Comparison of ENCODE assay signal across 8 cellular contexts in the genomic region with DNA sequence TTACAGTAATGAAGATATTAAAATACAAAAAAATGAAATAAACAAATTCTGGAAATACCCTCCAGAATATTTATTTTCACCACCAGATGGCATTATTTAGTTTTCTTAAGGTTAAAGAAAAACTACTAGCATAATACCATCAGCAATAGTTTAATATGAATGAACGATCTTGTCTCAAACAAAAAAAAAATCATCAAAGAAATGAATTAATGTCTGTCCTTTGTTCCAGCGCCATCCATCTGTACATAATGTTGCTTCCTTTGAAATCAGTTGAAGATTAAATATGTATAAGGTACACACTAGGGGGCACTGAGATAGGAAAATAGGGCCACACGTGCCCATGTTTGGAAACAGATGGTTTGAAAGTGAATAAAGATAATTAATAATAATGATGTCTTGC.
DNase-seq lines count a peak whose midpoint lies in the region; ATAC-seq and TF ChIP-seq lines count a peak whose summit lies in the region.

No MANE protein-coding gene starts in this region.

- intact Hi-C loops in heart left ventricle (cut with DNase I) (loop anchor here (1.0 to 10.0 kb wide), 13 partner anchors 81 to 556 kb away; partner anchors contain the start of gene PAM (in 2 of the 10)), left ventricle myocardium superior (cut with micrococcal nuclease) (loop anchor here (5.0 to 10.0 kb wide), 2 partner anchors 461 to 559 kb away; no protein-coding TSS in a partner anchor), ovary (cut with DNase I) (loop anchor here in 2 of 4 donors (5.0 to 10.0 kb wide), 2 partner anchors 459 to 461 kb away; no protein-coding TSS in a partner anchor), Caco-2 (cut with micrococcal nuclease; ENCODE audit: unreplicated experiment) (loop anchor here (1.0 to 10.0 kb wide), 6 partner anchors 87 to 641 kb away; no protein-coding TSS in a partner anchor)

- H3K9me3 ChIP-seq in heart left ventricle (no peaks in the 10 kb centered on the region), ovary (no peaks in the 10 kb centered on the region), Caco-2 (no peaks in the 10 kb centered on the region)

- H3K36me3 Mint-ChIP-seq in chondrocyte (ENCODE audit: low read depth) (no peaks in the 10 kb centered on the region), Caco-2 (ENCODE audit: insufficient read depth, unreplicated experiment) (no peaks in the 10 kb centered on the region)

- POLR2A ChIA-PET in Caco-2 (lab: Charles Lee) = no interaction called here

- no peak overlapping the region for H3K4me3 ChIP-seq in heart left ventricle
- no peak overlapping the region for H3K4me3 ChIP-seq in ovary
- H3K4me3 ChIP-seq in Caco-2 (ENCODE audit: low read depth, low read length) = no peak overlapping the region

- H3K4me1 Mint-ChIP-seq in chondrocyte (ENCODE audit: low read depth) (peaks cover 9% of the 10 kb centered on the region), Caco-2 (ENCODE audit: low read depth, unreplicated experiment) (no peaks in the 10 kb centered on the region)

- ATAC-seq in heart left ventricle = no peak
- ATAC-seq in left ventricle myocardium superior = no peak
- ATAC-seq in GM19397 (IDR thresholded peaks at IDR 0.05; ENCODE audit: unreplicated experiment) = no peak

- no peaks in the 10 kb centered on the region for H3K27me3 Mint-ChIP-seq in chondrocyte (ENCODE audit: low read depth)
- no peaks in the 10 kb centered on the region for H3K27me3 Mint-ChIP-seq in Caco-2 (ENCODE audit: insufficient read depth, unreplicated experiment)

- H3K27me3 ChIP-seq in heart left ventricle (no peaks in the 10 kb centered on the region), ovary (no peaks in the 10 kb centered on the region), Caco-2 (replicated peaks; ENCODE audit: control insufficient read depth, insufficient read depth, low read length) (no peaks in the 10 kb centered on the region)

- H3K4me3 Mint-ChIP-seq in chondrocyte (ENCODE audit: unreplicated experiment) = no peak overlapping the region
- no peak overlapping the region for H3K4me3 Mint-ChIP-seq in Caco-2 (ENCODE audit: unreplicated experiment)

- H3K36me3 ChIP-seq in heart left ventricle (no peaks in the 10 kb centered on the region), ovary (no peaks in the 10 kb centered on the region), Caco-2 (ENCODE audit: control insufficient read depth, insufficient read depth, low read length) (no peaks in the 10 kb centered on the region)

- DNase-seq in heart left ventricle (no peak), left ventricle myocardium superior (no peak), NCI-H460 (ENCODE audit: extremely low read depth, low read depth) (peak; percentile 8), chondrocyte (ENCODE audit: low spot score) (no peak), ovary (no peak), amniotic stem cell (lab: John Stamatoyannopoulos, UW) (no peak), Caco-2 (no peak)

- no peak for TF ChIP-seq EP300 in ovary (IDR thresholded peaks at IDR 0.05)

- H3K4me1 ChIP-seq in heart left ventricle = no peaks in the 10 kb centered on the region
- no peaks in the 10 kb centered on the region for H3K4me1 ChIP-seq in ovary (ENCODE audit: insufficient read depth)
- no peaks in the 10 kb centered on the region for H3K4me1 ChIP-seq in Caco-2

- no TSS peak for BruUV-seq in Caco-2 (replicated peaks; lab: Mats Ljungman, UMichigan)

- CTCF ChIA-PET in Caco-2 (lab: Charles Lee) = no interaction called here

- TF ChIP-seq POLR2A in heart left ventricle (IDR thresholded peaks at IDR 0.05) (no peak), ovary (IDR thresholded peaks at IDR 0.05) (no peak)

- peak; percentile 29 to 62 (median 50) for TF ChIP-seq CTCF in heart left ventricle (IDR thresholded peaks at IDR 0.05)
- peak; percentile 95 for TF ChIP-seq CTCF in chondrocyte (IDR thresholded peaks at IDR 0.05)
- TF ChIP-seq CTCF in ovary (IDR thresholded peaks at IDR 0.05) = peak in 2 of 3 donors; percentile 11 to 12
- TF ChIP-seq CTCF in Caco-2 (IDR thresholded peaks at IDR 0.05; ENCODE audit: insufficient read depth in 1 of 2, low read depth in 1 of 2, low read length in 1 of 2, severe bottlenecking in 1 of 2, unreplicated experiment in 1 of 2) = peak in 1 of 2 experiments; percentile 63

- WGBS in heart left ventricle, 4 donors = 24 to 30% (median 26%) methylated on average over 3 of the region's 3 CpGs
- WGBS in ovary, 3 donors = 11 to 16% (median 15%) methylated on average over 3 of the region's 3 CpGs

- H3K27ac Mint-ChIP-seq in chondrocyte (ENCODE audit: unreplicated experiment) (no peak overlapping the region), Caco-2 (ENCODE audit: unreplicated experiment) (no peak overlapping the region)

- H3K27ac ChIP-seq in heart left ventricle = no peak overlapping the region
- no peak overlapping the region for H3K27ac ChIP-seq in ovary

- no peaks in the 10 kb centered on the region for H3K9me3 Mint-ChIP-seq in chondrocyte (ENCODE audit: low read depth)
- H3K9me3 Mint-ChIP-seq in Caco-2 (ENCODE audit: unreplicated experiment) = no peaks in the 10 kb centered on the region
